In genomic region chr11:17077520-17078401, GRCh38 we compare ENCODE assay signal across 1 cellular context.
TF ChIP-seq lines count a peak whose summit lies in the region.

RPS13 (minus strand) TSS chr11:17077667; CDS start chr11:17077641, 26 bp downstream.

TF ChIP-seq in H1, 55 proteins besides CTCF, POLR2A, EP300 and RAD21 (continued from another document):
- peak; percentile 92 for TF ChIP-seq POLR2AphosphoS5 (IDR thresholded peaks at IDR 0.05; ENCODE audit: low read depth, low read length)
- TF ChIP-seq ASH2L (IDR thresholded peaks at IDR 0.05; ENCODE audit: low read length) = peak; percentile 67
- TF ChIP-seq TCF12 (IDR thresholded peaks at IDR 0.05; ENCODE audit: low read depth, low read length) = 0 out of 2 replicates have a peak, but pooled peaks have one; percentile 26
- peak; percentile 83 for TF ChIP-seq SIX5 (IDR thresholded peaks at IDR 0.05; ENCODE audit: low read depth, low read length)
- TF ChIP-seq HDAC2 (IDR thresholded peaks at IDR 0.05; ENCODE audit: borderline replicate concordance in 1 of 2, low read depth in 2 of 2, low read length in 2 of 2) = 0 out of 4 replicates have a peak, but pooled peaks of 1 of the 2 experiments have one; percentile 8
- TF ChIP-seq TAF7 (optimal IDR thresholded peaks at IDR 0.05; ENCODE audit: borderline replicate concordance, low read depth, low read length) = peak; percentile 90
- TF ChIP-seq KDM1A (IDR thresholded peaks at IDR 0.05; ENCODE audit: borderline replicate concordance, low read length) = no peak
- peak; percentile 95 for TF ChIP-seq MAX (IDR thresholded peaks at IDR 0.05)
- TF ChIP-seq SP4 (IDR thresholded peaks at IDR 0.05; ENCODE audit: low read length) = peak; percentile 70; the same call in 1 of the 2 replicates
- TF ChIP-seq GABPA (IDR thresholded peaks at IDR 0.05; ENCODE audit: borderline replicate concordance, insufficient read depth, low read length) = peak; percentile 84; the same call in 1 of the 2 replicates
- TF ChIP-seq GTF2F1 (IDR thresholded peaks at IDR 0.05; ENCODE audit: borderline replicate concordance, low read depth, low read length) = peak; percentile 84; the same call in 1 of the 2 replicates
- TF ChIP-seq JUND (IDR thresholded peaks at IDR 0.05; ENCODE audit: low read length) = peak; percentile 59; the same call in 1 of the 2 replicates
- TF ChIP-seq CREB1 (IDR thresholded peaks at IDR 0.05) = peak; percentile 97
- no peak for TF ChIP-seq ATF2 (IDR thresholded peaks at IDR 0.05; ENCODE audit: low read length)
- TF ChIP-seq TAF1 (IDR thresholded peaks at IDR 0.05; ENCODE audit: low read depth, low read length) = peak; percentile 96
- peak; percentile 86 for TF ChIP-seq TEAD4 (IDR thresholded peaks at IDR 0.05; ENCODE audit: low read depth, low read length)
- TF ChIP-seq, protein P1, sequence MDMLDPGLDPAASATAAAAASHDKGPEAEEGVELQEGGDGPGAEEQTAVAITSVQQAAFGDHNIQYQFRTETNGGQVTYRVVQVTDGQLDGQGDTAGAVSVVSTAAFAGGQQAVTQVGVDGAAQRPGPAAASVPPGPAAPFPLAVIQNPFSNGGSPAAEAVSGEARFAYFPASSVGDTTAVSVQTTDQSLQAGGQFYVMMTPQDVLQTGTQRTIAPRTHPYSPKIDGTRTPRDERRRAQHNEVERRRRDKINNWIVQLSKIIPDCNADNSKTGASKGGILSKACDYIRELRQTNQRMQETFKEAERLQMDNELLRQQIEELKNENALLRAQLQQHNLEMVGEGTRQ (IDR thresholded peaks at IDR 0.05; ENCODE audit: low read length) = no peak
- no peak for TF ChIP-seq JUN (IDR thresholded peaks at IDR 0.05; ENCODE audit: low read depth, low read length)
- TF ChIP-seq TBP (IDR thresholded peaks at IDR 0.05; ENCODE audit: low read depth, low read length) = peak; percentile 95
